Comparison of ENCODE assay signal across 8 cellular contexts in the genomic region with DNA sequence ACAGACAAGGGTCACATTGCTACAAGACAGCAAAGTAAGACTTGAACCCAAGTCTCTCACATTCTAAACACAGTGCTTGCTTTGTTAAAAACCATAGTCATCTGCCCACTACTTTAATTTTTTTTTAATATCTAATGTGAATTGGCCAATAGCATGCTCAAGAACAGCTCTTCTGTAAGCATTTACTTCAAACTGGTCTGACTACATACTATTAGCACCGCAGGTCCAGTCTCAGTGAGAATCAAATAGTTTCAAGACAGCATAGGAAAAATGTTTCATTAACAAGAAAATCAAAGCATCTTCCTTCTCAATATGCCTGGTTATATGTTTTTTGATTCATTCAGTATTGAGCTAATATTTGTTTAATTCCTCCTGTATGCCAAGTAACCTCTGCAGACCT.
"Had no signal": no experiment of that assay in that cellular context is flagged by ENCODE, and none has a peak within 500 bp of the region (broad histone marks: within the 10 kb centered on the region; RNA-seq: fewer than 3 reads in every experiment).

No MANE protein-coding gene starts in this region.

- ATAC-seq: GM23338, K562 had no signal

- H3K9me3 Mint-ChIP-seq: GM23338, H9 had no signal

- FAIRE-seq: H1, H54, HTR-8/SVneo, K562 had no signal

- H3K4me2 ChIP-seq: GM23338 had no signal

- H2AFZ ChIP-seq: GM23338 had no signal

- DNase-seq: H9, HCEC 1CT, IMR-90 had no signal

- H3K4me3 Mint-ChIP-seq: GM23338, H9 had no signal

- H3K4me3 ChIP-seq: GM23338, K562 had no signal

- H3K27ac Mint-ChIP-seq: GM23338 had no signal
